11 cellular contexts compared by ENCODE assay signal in the genomic region with DNA sequence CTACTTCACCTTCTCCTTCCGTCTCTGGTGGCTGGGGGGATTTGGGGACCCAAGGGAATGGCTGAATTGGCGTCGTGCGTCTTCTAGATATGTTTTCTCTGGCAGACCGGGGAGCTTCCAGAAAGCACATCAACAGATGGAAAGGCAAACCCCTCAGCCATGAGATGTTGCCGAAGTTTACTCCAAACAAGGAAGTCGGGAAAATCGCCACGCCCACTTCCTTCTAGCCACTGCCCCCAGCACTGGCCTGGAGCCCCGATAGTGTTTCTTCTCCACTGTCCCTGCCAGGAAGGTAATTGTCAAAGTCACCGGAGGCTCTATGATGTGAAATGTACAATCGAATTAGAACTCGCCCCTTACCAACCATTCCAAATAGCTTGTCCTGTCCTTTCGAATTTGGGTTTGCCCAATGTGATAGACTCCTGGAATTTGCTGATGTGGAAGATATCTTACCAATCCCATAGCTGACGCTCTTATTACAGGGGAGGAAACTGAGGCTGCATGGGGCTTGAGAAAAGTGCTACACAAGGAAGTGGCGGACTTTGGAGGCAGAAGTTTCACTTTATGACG.
A peak's percentile ranks its signal among the peaks of the same experiment; 100 is the strongest.
DNase-seq lines count a peak whose midpoint lies in the region; ATAC-seq and TF ChIP-seq lines count a peak whose summit lies in the region.
"Had no signal": no experiment of that assay in that cellular context is flagged by ENCODE, and none has a peak within 500 bp of the region (broad histone marks: within the 10 kb centered on the region; RNA-seq: fewer than 3 reads in every experiment).

No MANE protein-coding gene starts in this region.

- H3K9me3 Mint-ChIP-seq in activated naive CD4-positive, alpha-beta T cell treated with anti-CD3 and anti-CD28 coated beads, Interleukin-2, amount 50 U/mL, for 24 hours = no peaks in the 10 kb centered on the region
- no peaks in the 10 kb centered on the region for H3K9me3 Mint-ChIP-seq in activated naive CD4-positive, alpha-beta T cell treated with anti-CD3 and anti-CD28 coated beads, Interleukin-2, amount 10 ng/mL, durations not matched to agents 7 days and 5 days

- no peak overlapping the region for H3K27ac ChIP-seq in ectodermal cell (ENCODE audit: insufficient read depth, low read depth, low read length, poor library complexity, severe bottlenecking)
- H3K27ac ChIP-seq in mucosa of rectum (ENCODE audit: low read depth in 2 of 2, low read length in 2 of 2) = no peak overlapping the region
- peak overlapping the region in 1 of 2 donors; percentile 10 for H3K27ac ChIP-seq in uterus
- H3K27ac ChIP-seq: SJCRH30 had no signal

- H3K4me3 ChIP-seq in ectodermal cell (ENCODE audit: insufficient read depth, low read depth, low read length) = peak overlapping the region; percentile 54
- H3K4me3 ChIP-seq in mucosa of rectum (ENCODE audit: low read length in 2 of 2) = peak overlapping the region; percentile 37 to 39
- H3K4me3 ChIP-seq in uterus = peak overlapping the region; percentile 19 to 32
- H3K4me3 ChIP-seq: SJCRH30 had no signal

- DNase-seq in activated naive CD4-positive, alpha-beta T cell treated with anti-CD3 and anti-CD28 coated beads, Interleukin-2, amount 10 ng/mL, durations not matched to agents 7 days and 5 days = no peak
- DNase-seq in uterus (peak; percentile 21 to 39), HK-2 (ENCODE audit: unreplicated experiment) (no peak)
- DNase-seq in activated CD4-positive, alpha-beta T cell treated with anti-CD3 and anti-CD28 coated beads, Interleukin-2, amount 50 U/mL, for 4 hours = no peak
- DNase-seq: Caco-2; effector CD4-positive, alpha-beta T cell; SJCRH30 had no signal

- H3K9ac ChIP-seq in mucosa of rectum (ENCODE audit: low read depth in 1 of 2, low read length in 2 of 2) = no peak overlapping the region

- H3K4me1 Mint-ChIP-seq in activated naive CD4-positive, alpha-beta T cell treated with anti-CD3 and anti-CD28 coated beads, Interleukin-2, amount 50 U/mL, for 24 hours = peaks cover 10% of the 10 kb centered on the region
- peaks cover 4% of the 10 kb centered on the region for H3K4me1 Mint-ChIP-seq in activated naive CD4-positive, alpha-beta T cell treated with anti-CD3 and anti-CD28 coated beads, Interleukin-2, amount 10 ng/mL, durations not matched to agents 7 days and 5 days

- TF ChIP-seq POLR2A in uterus (IDR thresholded peaks at IDR 0.05) = no peak

- H3K36me3 Mint-ChIP-seq in activated naive CD4-positive, alpha-beta T cell treated with anti-CD3 and anti-CD28 coated beads, Interleukin-2, amount 50 U/mL, for 24 hours = no peaks in the 10 kb centered on the region
- no peaks in the 10 kb centered on the region for H3K36me3 Mint-ChIP-seq in activated naive CD4-positive, alpha-beta T cell treated with anti-CD3 and anti-CD28 coated beads, Interleukin-2, amount 10 ng/mL, durations not matched to agents 7 days and 5 days

- no peak for ATAC-seq in HG03139 (IDR thresholded peaks at IDR 0.05; ENCODE audit: unreplicated experiment)

- peaks cover 3% of the 10 kb centered on the region for H3K4me1 ChIP-seq in ectodermal cell (ENCODE audit: control insufficient read depth, insufficient read depth, low read length)
- no peaks in the 10 kb centered on the region for H3K4me1 ChIP-seq in mucosa of rectum (ENCODE audit: control insufficient read depth in 2 of 2, insufficient read depth in 2 of 2, low read length in 2 of 2)
- H3K4me1 ChIP-seq in uterus = no peaks in the 10 kb centered on the region
- H3K4me1 ChIP-seq: Caco-2, SJCRH30 had no signal

- CTCF ChIA-PET in activated naive CD4-positive, alpha-beta T cell treated with anti-CD3 and anti-CD28 coated beads, Interleukin-2, amount 10 ng/mL, durations not matched to agents 7 days and 5 days (lab: Charles Lee) = no interaction called here

- intact Hi-C loops in uterus (cut with DNase I; ENCODE audit: low total_unique reads) = no loop called here

- peak overlapping the region; percentile 19 for H3K4me3 Mint-ChIP-seq in activated naive CD4-positive, alpha-beta T cell treated with anti-CD3 and anti-CD28 coated beads, Interleukin-2, amount 50 U/mL, for 24 hours
- no peak overlapping the region for H3K4me3 Mint-ChIP-seq in activated naive CD4-positive, alpha-beta T cell treated with anti-CD3 and anti-CD28 coated beads, Interleukin-2, amount 10 ng/mL, durations not matched to agents 7 days and 5 days

- peaks cover 56% of the 10 kb centered on the region for H3K27me3 ChIP-seq in ectodermal cell (ENCODE audit: control insufficient read depth, insufficient read depth, low read length, poor library complexity, severe bottlenecking)
- H3K27me3 ChIP-seq in mucosa of rectum (ENCODE audit: control insufficient read depth in 2 of 2, insufficient read depth in 2 of 2, low read length in 2 of 2) = peaks cover 13 to 15% of the 10 kb centered on the region in 2 donors
- H3K27me3 ChIP-seq in uterus = no peaks in the 10 kb centered on the region

- TF ChIP-seq CTCF in uterus (IDR thresholded peaks at IDR 0.05) = no peak

- H3K36me3 ChIP-seq in ectodermal cell (ENCODE audit: control insufficient read depth, insufficient read depth, low read length) = no peaks in the 10 kb centered on the region
- H3K36me3 ChIP-seq in mucosa of rectum (ENCODE audit: control insufficient read depth in 2 of 2, insufficient read depth in 2 of 2, low read length in 2 of 2) = no peaks in the 10 kb centered on the region
- H3K36me3 ChIP-seq in uterus = no peaks in the 10 kb centered on the region
- H3K36me3 ChIP-seq: SJCRH30 had no signal

- H3K27ac Mint-ChIP-seq in activated naive CD4-positive, alpha-beta T cell treated with anti-CD3 and anti-CD28 coated beads, Interleukin-2, amount 50 U/mL, for 24 hours = no peak overlapping the region
- H3K27ac Mint-ChIP-seq in activated naive CD4-positive, alpha-beta T cell treated with anti-CD3 and anti-CD28 coated beads, Interleukin-2, amount 10 ng/mL, durations not matched to agents 7 days and 5 days = no peak overlapping the region

- 35 to 36% methylated on average over 17 of the region's 17 CpGs for WGBS in ectodermal cell, 2 experiments

- H3K9me3 ChIP-seq in ectodermal cell (ENCODE audit: control insufficient read depth, low read length) (no peaks in the 10 kb centered on the region), mucosa of rectum (ENCODE audit: control insufficient read depth in 2 of 2, low read length in 2 of 2) (no peaks in the 10 kb centered on the region), uterus (no peaks in the 10 kb centered on the region)
- H3K9me3 ChIP-seq: Caco-2, SJCRH30 had no signal

- H3K27me3 Mint-ChIP-seq in activated naive CD4-positive, alpha-beta T cell treated with anti-CD3 and anti-CD28 coated beads, Interleukin-2, amount 50 U/mL, for 24 hours = peaks cover 31% of the 10 kb centered on the region
- peaks cover 48% of the 10 kb centered on the region for H3K27me3 Mint-ChIP-seq in activated naive CD4-positive, alpha-beta T cell treated with anti-CD3 and anti-CD28 coated beads, Interleukin-2, amount 10 ng/mL, durations not matched to agents 7 days and 5 days

Comparison
In these comparisons a context has a peak if more than half of its experiments do, and no peak if none do; other contexts are left out.
1. DNase-seq: peak in uterus (2 of 2); none in activated naive CD4-positive, alpha-beta T cell treated with anti-CD3 and anti-CD28 coated beads, Interleukin-2, amount 10 ng/mL, durations not matched to agents 7 days and 5 days (single experiment), HK-2 (single experiment) and activated CD4-positive, alpha-beta T cell treated with anti-CD3 and anti-CD28 coated beads, Interleukin-2, amount 50 U/mL, for 4 hours (0 of 2).
2. Peak in every context shown above with its lines, with median percentiles within 50 percentile points of each other: H3K4me3 ChIP-seq.